8 cellular contexts compared by ENCODE assay signal in the genomic region with DNA sequence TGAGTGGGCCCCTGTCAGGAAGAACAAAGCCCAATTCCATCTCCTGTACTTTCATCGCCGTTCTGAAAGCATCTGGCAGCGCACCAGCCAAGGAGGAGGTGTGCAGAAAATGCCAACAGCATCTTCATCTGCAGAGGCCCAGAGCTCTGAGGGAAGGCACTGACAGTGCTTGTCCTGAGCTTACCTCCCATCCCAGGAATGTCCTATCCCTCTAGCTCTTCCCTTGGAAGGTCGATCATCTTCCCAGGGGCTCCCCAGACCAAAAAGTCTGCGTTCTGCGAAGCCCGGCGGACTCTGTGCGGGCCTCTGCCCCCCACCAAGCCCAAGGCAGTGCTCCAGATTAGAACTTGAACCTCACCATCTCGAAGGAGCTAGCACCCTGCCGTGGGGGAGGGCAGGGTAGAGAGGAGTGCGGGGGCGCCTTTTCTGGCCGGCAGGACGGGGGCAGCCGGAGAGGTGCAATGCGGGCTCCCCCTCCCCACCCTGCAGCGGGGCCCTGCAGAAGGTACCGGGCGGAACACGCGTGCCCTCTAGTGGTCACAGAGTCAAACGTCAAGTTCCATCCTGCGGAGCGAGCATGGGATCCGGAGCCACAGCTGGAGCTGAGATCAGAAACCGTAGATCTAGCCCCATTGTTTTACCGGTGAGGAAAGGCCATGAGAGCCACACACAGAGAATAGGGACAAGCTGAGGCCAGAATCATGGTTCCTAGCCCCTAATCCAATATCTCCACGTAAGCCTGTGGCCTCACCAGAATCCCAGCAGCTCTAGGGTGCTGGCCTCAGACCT. TPM values are rescaled to one million over a fixed set of nuclear protein-coding genes. Genes with fewer than 3 reads are reported as not detected.
DNase-seq lines count a peak whose midpoint lies in the region; ATAC-seq and TF ChIP-seq lines count a peak whose summit lies in the region.

No MANE protein-coding gene starts in this region.

- DNase-seq in NCI-H2171 treated with DMSO at 0.1 percent for 48 hours (lab: John Stamatoyannopoulos, UW) (peak; percentile 63), NCI-H2171 (lab: John Stamatoyannopoulos, UW) (no peak), NCI-H1694 (lab: John Stamatoyannopoulos, UW) (peak; percentile 30), MCF 10A (ENCODE audit: unreplicated experiment) (peak; percentile 67), iPS-NIHi11 (ENCODE audit: low spot score) (peak; percentile 92)
- peak; percentile 68 for DNase-seq in stimulated activated CD4-positive, alpha-beta T cell treated with anti-CD3 and anti-CD28 coated beads, Interleukin-12 subunit alpha, Interleukin-12 subunit beta, amount 100 ng/mL, for 4 hours

- H3K4me1 Mint-ChIP-seq in MCF 10A (ENCODE audit: insufficient read depth, unreplicated experiment), result peaks cover 8% of the 10 kb centered on the region

- POLR2A ChIA-PET in MCF 10A (lab: Yijun Ruan, JAX), result interaction anchor here (0.6 to 1.5 kb wide), 3 partner anchors 23 to 54 kb away, joined by 3 to 7 read pairs (median 3); no protein-coding TSS in a partner anchor

- no peak overlapping the region; the same call in 1 of the 2 replicates for H3K27ac ChIP-seq in VCaP

- H3K36me3 Mint-ChIP-seq in MCF 10A (ENCODE audit: insufficient read depth, unreplicated experiment), result no peaks in the 10 kb centered on the region

- no TSS peak for BruUV-seq in MCF 10A (replicated peaks; lab: Mats Ljungman, UMichigan)

- no peak overlapping the region for H3K4me3 Mint-ChIP-seq in MCF 10A (ENCODE audit: unreplicated experiment)

- H3K27ac Mint-ChIP-seq in MCF 10A (ENCODE audit: low read depth, unreplicated experiment), result no peak overlapping the region

- peak; percentile 97 for TF ChIP-seq CTCF in VCaP (conservative IDR thresholded peaks at IDR 0.05)
- TF ChIP-seq CTCF in MCF 10A (IDR thresholded peaks at IDR 0.05; ENCODE audit: unreplicated experiment), result peak; percentile 93

- no peak for ATAC-seq in GM18861 (IDR thresholded peaks at IDR 0.05; ENCODE audit: unreplicated experiment)

- intact Hi-C loops in MCF 10A (cut with micrococcal nuclease), result loop anchor here (1.0 to 10.0 kb wide), 2 partner anchors 26 to 367 kb away; no protein-coding TSS in a partner anchor

- CTCF ChIA-PET in MCF 10A (lab: Yijun Ruan, JAX), result interaction anchor here (0.5 to 5.6 kb wide), 58 partner anchors 9 to 937 kb away, joined by 3 to 89 read pairs (median 4); partner anchors contain the start of genes MPZL2 and SCN4B

- H3K9me3 Mint-ChIP-seq in MCF 10A (ENCODE audit: unreplicated experiment), result no peaks in the 10 kb centered on the region

- H3K27me3 Mint-ChIP-seq in MCF 10A (ENCODE audit: insufficient read depth, unreplicated experiment), result peaks cover 31% of the 10 kb centered on the region

RNA-seq across cellular contexts. Expression of gene SCN2B, which starts 5.0 kb away (rescaled TPM):
- total RNA-seq in MCF 10A (2022), result not detected in 2 replicates

RNA-seq across cellular contexts. Expression of gene SCN4B, which starts 18.8 kb away (rescaled TPM):
- 0.32 TPM in 1 of 2 replicates, not detected in the other for total RNA-seq in MCF 10A (2022)

RNA-seq across cellular contexts. Expression of gene JAML, which starts 53.3 kb away (rescaled TPM):
- total RNA-seq in MCF 10A (2022), result 0.10 TPM in 1 of 2 replicates, not detected in the other
